Comparison of ENCODE assay signal across 8 cellular contexts in the genomic region with DNA sequence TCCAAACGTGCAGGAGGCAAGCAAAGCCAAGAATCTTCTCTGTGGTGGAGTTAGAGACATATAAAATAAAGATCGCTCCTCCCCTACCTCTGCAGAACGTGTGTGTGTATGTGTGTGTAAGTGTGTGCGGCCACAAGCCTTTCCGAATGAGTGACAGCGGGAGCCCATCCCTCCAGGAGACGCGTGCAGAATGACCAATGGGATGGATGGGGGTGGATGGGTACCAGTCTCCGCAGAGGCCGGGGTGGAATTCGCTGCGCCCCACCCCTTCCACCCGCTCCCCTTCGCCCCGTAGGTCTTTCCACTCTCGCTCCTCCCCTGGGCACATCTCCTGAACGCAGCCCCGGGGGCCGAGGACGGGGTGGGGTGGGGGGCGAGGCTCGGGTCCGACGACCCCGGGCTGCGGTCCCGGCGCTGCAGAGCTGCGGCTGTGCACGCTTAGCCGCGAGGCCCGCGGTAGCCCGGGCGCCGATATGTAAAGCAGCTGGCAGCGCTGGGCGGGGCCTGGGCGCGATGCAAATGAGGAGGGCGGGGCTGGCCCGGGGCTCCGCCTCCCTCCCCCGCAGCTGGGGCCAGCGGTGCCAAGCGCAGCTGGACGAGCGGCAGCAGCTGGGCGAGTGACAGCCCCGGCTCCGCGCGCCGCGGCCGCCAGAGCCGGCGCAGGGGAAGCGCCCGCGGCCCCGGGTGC. TPM values are rescaled to one million over a fixed set of nuclear protein-coding genes. Genes with fewer than 3 reads are reported as not detected.
DNase-seq lines count a peak whose midpoint lies in the region; ATAC-seq and TF ChIP-seq lines count a peak whose summit lies in the region.

A gene (plus strand): TSS at position 594 of the 688 bp plus-strand sequence.

- H4K8ac ChIP-seq in H9 (replicated peaks; ENCODE audit: insufficient read length, low read depth, low read length): no peak within 1 kb of the TSS

- no peaks in the 10 kb centered on the region for H3K36me3 ChIP-seq in ectodermal cell (ENCODE audit: control insufficient read depth, insufficient read depth, low read length)

- no CpG with 5 or more reads among the region's 63 CpGs for WGBS in H9 (ENCODE audit: extremely low coverage, insufficient read length, low lambda C conversion rate)
- WGBS in ectodermal cell, 2 experiments: 0% methylated on average over 62 to 63 of the region's 63 CpGs

- peaks cover 12% of the 10 kb centered on the region for H3K23me2 ChIP-seq in H9 (ENCODE audit: insufficient read length, low read depth, low read length, poor library complexity, severe bottlenecking)

- H3K56ac ChIP-seq in H9 (ENCODE audit: insufficient read length, low read depth, low read length): no peak within 1 kb of the TSS

- H3K4me1 ChIP-seq in H9 (ENCODE audit: insufficient read depth, low read length): no peaks in the 10 kb centered on the region
- H3K4me1 ChIP-seq in ectodermal cell (ENCODE audit: control insufficient read depth, insufficient read depth, low read length): peaks cover 5% of the 10 kb centered on the region

- H3K4me1 Mint-ChIP-seq in H9: peaks cover 24 to 30% of the 10 kb centered on the region in 2 experiments
- H3K4me1 Mint-ChIP-seq in memory B cell: peaks cover 31% of the 10 kb centered on the region

- H3K27ac Mint-ChIP-seq in H9: no peak within 1 kb of the TSS; a peak in 1 of 7 replicates
- H3K27ac Mint-ChIP-seq in memory B cell: peak within 1 kb of the TSS; percentile 78

- no peak within 1 kb of the TSS for H3K4ac ChIP-seq in H9 (ENCODE audit: low read depth, low read length)

- H3K14ac ChIP-seq in H9 (ENCODE audit: insufficient read depth, low read length): no peak within 1 kb of the TSS

- peak within 1 kb of the TSS; percentile 79 for H3K4me2 ChIP-seq in H9 (ENCODE audit: insufficient read depth, insufficient read length, low read length)

- peaks cover 89% of the 10 kb centered on the region for H3K27me3 Mint-ChIP-seq in H9 (ENCODE audit: low read depth)
- no peaks in the 10 kb centered on the region for H3K27me3 Mint-ChIP-seq in memory B cell

- H3K36me3 Mint-ChIP-seq in H9 (ENCODE audit: insufficient read depth in 1 of 3, low read depth in 3 of 3): no peaks in the 10 kb centered on the region
- H3K36me3 Mint-ChIP-seq in memory B cell: peaks cover 22% of the 10 kb centered on the region

- no peak within 1 kb of the TSS for H4K91ac ChIP-seq in H9 (ENCODE audit: insufficient read length, low read depth, low read length)

- ATAC-seq in memory B cell (ENCODE audit: low read depth): peak; percentile 87

- H3K4me3 ChIP-seq in GM12864 (ENCODE audit: low read depth, low read length) (peak within 1 kb of the TSS; percentile 87), ectodermal cell (ENCODE audit: insufficient read depth, low read depth, low read length) (peak within 1 kb of the TSS; percentile 53)

- H3K27ac ChIP-seq in H9 (ENCODE audit: insufficient read length, low read depth, low read length) (no peak within 1 kb of the TSS), ectodermal cell (ENCODE audit: insufficient read depth, low read depth, low read length, poor library complexity, severe bottlenecking) (no peak within 1 kb of the TSS)

- no peak within 1 kb of the TSS for H3K9ac ChIP-seq in H9 (ENCODE audit: extremely low read depth, insufficient read length, low read length)

- TF ChIP-seq CTCF in GM12864 (IDR thresholded peaks at IDR 0.05; ENCODE audit: low read depth, low read length, missing control alignments) (no peak), H9 (conservative IDR thresholded peaks at IDR 0.05) (no peak)

- no peak within 1 kb of the TSS for H4K5ac ChIP-seq in H9 (ENCODE audit: insufficient read length, low read depth, low read length)

- H3K4me3 Mint-ChIP-seq in H9 (peak within 1 kb of the TSS; percentile 73 to 88), memory B cell (peak within 1 kb of the TSS; percentile 98)

- no peak within 1 kb of the TSS for H2BK15ac ChIP-seq in H9 (ENCODE audit: low read depth, low read length)

- DNase-seq in GM12864 (ENCODE audit: low read depth): no peak
- DNase-seq in H9: peak; percentile 89
- DNase-seq in NCI-H1105 (lab: John Stamatoyannopoulos, UW): peak; percentile 43
- DNase-seq in activated CD4-positive, alpha-beta T cell treated with anti-CD3 and anti-CD28 coated beads, Interleukin-2, amount 50 U/mL, for 48 hours: peak; percentile 89 to 91
- DNase-seq in memory B cell (ENCODE audit: low spot score in 2 of 2): peak; percentile 94 to 98
- peak; percentile 73 for DNase-seq in stimulated activated CD8-positive, alpha-beta memory T cell treated with anti-CD3 and anti-CD28 coated beads, Interleukin-12 subunit alpha, Interleukin-12 subunit beta, amount 100 ng/mL, for 24 hours (ENCODE audit: extremely low read depth)
- DNase-seq in DMS53 treated with DMSO at 0.1 percent for 48 hours (lab: John Stamatoyannopoulos, UW; ENCODE audit: unreplicated experiment): no peak

- H3K18ac ChIP-seq in H9 (ENCODE audit: insufficient read length, low read depth, low read length): no peak within 1 kb of the TSS

- H2BK5ac ChIP-seq in H9 (ENCODE audit: insufficient read length, low read length): no peak within 1 kb of the TSS

- H3K23ac ChIP-seq in H9 (ENCODE audit: insufficient read length, low read depth, low read length): no peak within 1 kb of the TSS

- no peak within 1 kb of the TSS for H3T11ph ChIP-seq in H9 (ENCODE audit: low read length)

- no peak within 1 kb of the TSS for H2AFZ ChIP-seq in H9 (ENCODE audit: low read length)

- H3K27me3 ChIP-seq in H9 (ENCODE audit: insufficient read depth, low read length) (peaks cover 11% of the 10 kb centered on the region; the same call in 1 of the 2 replicates), ectodermal cell (ENCODE audit: control insufficient read depth, insufficient read depth, low read length, poor library complexity, severe bottlenecking) (peaks cover 39% of the 10 kb centered on the region)

- no peaks in the 10 kb centered on the region for H3K79me1 ChIP-seq in H9 (ENCODE audit: insufficient read depth, low read depth, low read length, poor library complexity, severe bottlenecking)

- peaks cover 0 to 6% of the 10 kb centered on the region in 2 experiments; a peak in 4 of 5 replicates for H3K9me3 Mint-ChIP-seq in H9
- H3K9me3 Mint-ChIP-seq in memory B cell: peaks cover 5% of the 10 kb centered on the region

- H3K9me3 ChIP-seq in H9 (ENCODE audit: control insufficient read depth, low read depth, low read length) (no peaks in the 10 kb centered on the region), ectodermal cell (ENCODE audit: control insufficient read depth, low read length) (no peaks in the 10 kb centered on the region)

- no peaks in the 10 kb centered on the region for H3K79me2 ChIP-seq in H9 (ENCODE audit: insufficient read depth, low read length)

- H2BK20ac ChIP-seq in H9 (ENCODE audit: low read depth, low read length, poor library complexity, severe bottlenecking): no peak within 1 kb of the TSS

- H2BK120ac ChIP-seq in H9 (ENCODE audit: low read depth, low read length, poor library complexity, severe bottlenecking): no peak within 1 kb of the TSS

- no peak within 1 kb of the TSS for H2BK12ac ChIP-seq in H9 (ENCODE audit: insufficient read length, low read depth, low read length)

- no peak within 1 kb of the TSS for H2AK5ac ChIP-seq in H9 (ENCODE audit: insufficient read length, low read length)

- H4K20me1 ChIP-seq in H9 (ENCODE audit: control insufficient read depth, insufficient read depth, insufficient read length): no peaks in the 10 kb centered on the region

RNA-seq across cellular contexts. Expression of the gene that starts here (rescaled TPM):
- total RNA-seq in H9 (2021): 7.0 and 7.7 TPM in 2 replicates
- 14.9 TPM for polyA plus RNA-seq in ectodermal cell (2013, experiment 1 of 4)
- polyA plus RNA-seq in ectodermal cell (2013, experiment 2 of 4): 14.6 TPM
- 12.3 TPM for polyA plus RNA-seq in ectodermal cell (2013, experiment 3 of 4)
- 12.1 TPM for polyA plus RNA-seq in ectodermal cell (2013, experiment 4 of 4)

Comparison
In these comparisons a context has a peak if more than half of its experiments do, and no peak if none do; other contexts are left out.
1. DNase-seq: peak in H9 (single experiment), NCI-H1105 (single experiment), activated CD4-positive, alpha-beta T cell treated with anti-CD3 and anti-CD28 coated beads, Interleukin-2, amount 50 U/mL, for 48 hours (2 of 2), memory B cell (2 of 2) and stimulated activated CD8-positive, alpha-beta memory T cell treated with anti-CD3 and anti-CD28 coated beads, Interleukin-12 subunit alpha, Interleukin-12 subunit beta, amount 100 ng/mL, for 24 hours (single experiment); none in GM12864 (single experiment) and DMS53 treated with DMSO at 0.1 percent for 48 hours (single experiment).